Comparison of ENCODE assay signal across 1 cellular context in genomic region chr15:43230640-43231115, GRCh38.
TF ChIP-seq lines count a peak whose summit lies in the region.

No MANE protein-coding gene starts in this region.

TF ChIP-seq in K562, 482 proteins besides CTCF, POLR2A, EP300 and RAD21 (continues in another document):
- TF ChIP-seq ZNF507 (tag; conservative IDR thresholded peaks at IDR 0.05): no peak
- TF ChIP-seq ZKSCAN1 (IDR thresholded peaks at IDR 0.05; ENCODE audit: low read depth, low read length): no peak
- no peak for TF ChIP-seq IRF1 (CRISPR knock-in tag; IDR thresholded peaks at IDR 0.05; ENCODE audit: borderline replicate concordance)
- no peak for TF ChIP-seq ZKSCAN8 (CRISPR knock-in tag; IDR thresholded peaks at IDR 0.05)
- no peak for TF ChIP-seq SFPQ (IDR thresholded peaks at IDR 0.05; ENCODE audit: low read depth, low read length)
- no peak for TF ChIP-seq SMAD3 (CRISPR knock-in tag; conservative IDR thresholded peaks at IDR 0.05)
- no peak for TF ChIP-seq TCF15 (CRISPR knock-in tag; IDR thresholded peaks at IDR 0.05)
- TF ChIP-seq ZNF717 (CRISPR knock-in tag; IDR thresholded peaks at IDR 0.05): no peak
- TF ChIP-seq SMAD4 (CRISPR knock-in tag; conservative IDR thresholded peaks at IDR 0.05): peak; percentile 60; the same call in 1 of the 2 replicates
- TF ChIP-seq, protein P1, sequence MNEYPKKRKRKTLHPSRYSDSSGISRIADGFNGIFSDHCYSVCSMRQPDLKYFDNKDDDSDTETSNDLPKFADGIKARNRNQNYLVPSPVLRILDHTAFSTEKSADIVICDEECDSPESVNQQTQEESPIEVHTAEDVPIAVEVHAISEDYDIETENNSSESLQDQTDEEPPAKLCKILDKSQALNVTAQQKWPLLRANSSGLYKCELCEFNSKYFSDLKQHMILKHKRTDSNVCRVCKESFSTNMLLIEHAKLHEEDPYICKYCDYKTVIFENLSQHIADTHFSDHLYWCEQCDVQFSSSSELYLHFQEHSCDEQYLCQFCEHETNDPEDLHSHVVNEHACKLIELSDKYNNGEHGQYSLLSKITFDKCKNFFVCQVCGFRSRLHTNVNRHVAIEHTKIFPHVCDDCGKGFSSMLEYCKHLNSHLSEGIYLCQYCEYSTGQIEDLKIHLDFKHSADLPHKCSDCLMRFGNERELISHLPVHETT (CRISPR knock-in tag; conservative IDR thresholded peaks at IDR 0.05 in 1 of 2, IDR thresholded peaks at IDR 0.05 in 1 of 2): 0 out of 4 replicates have a peak, but pooled peaks of 1 of the 2 experiments have one; percentile 17
- TF ChIP-seq POLR2B (IDR thresholded peaks at IDR 0.05; ENCODE audit: low read depth, partially characterized antibody): no peak
- TF ChIP-seq ETV5 (CRISPR knock-in tag; IDR thresholded peaks at IDR 0.05; ENCODE audit: low read depth): peak; percentile 60; the same call in 1 of the 2 replicates
- TF ChIP-seq U2AF1 (optimal IDR thresholded peaks at IDR 0.05; ENCODE audit: low read depth, low read length): no peak
- no peak for TF ChIP-seq EWSR1 (IDR thresholded peaks at IDR 0.05; ENCODE audit: borderline replicate concordance, low read depth, partially characterized antibody)
- TF ChIP-seq ZSCAN29 (IDR thresholded peaks at IDR 0.05): no peak
- peak; percentile 54 to 69; a peak in 3 of 4 replicates for TF ChIP-seq NRF1 (conservative IDR thresholded peaks at IDR 0.05 in 1 of 2, IDR thresholded peaks at IDR 0.05 in 1 of 2)
- peak; percentile 35; the same call in 1 of the 2 replicates for TF ChIP-seq MTA3 (IDR thresholded peaks at IDR 0.05; ENCODE audit: borderline replicate concordance)
- TF ChIP-seq ZNF354B (CRISPR knock-in tag; IDR thresholded peaks at IDR 0.05): no peak
- no peak for TF ChIP-seq FOXJ2 (tag; IDR thresholded peaks at IDR 0.05)
- no peak for TF ChIP-seq ZNF445 (CRISPR knock-in tag; IDR thresholded peaks at IDR 0.05; ENCODE audit: low read depth)
- peak; percentile 77 for TF ChIP-seq CEBPG (CRISPR knock-in tag; IDR thresholded peaks at IDR 0.05)
- TF ChIP-seq CEBPG (tag; conservative IDR thresholded peaks at IDR 0.05 in 1 of 2, IDR thresholded peaks at IDR 0.05 in 1 of 2): peak; percentile 50 to 67; a peak in 3 of 4 replicates
- no peak for TF ChIP-seq ZNF431 (CRISPR knock-in tag; IDR thresholded peaks at IDR 0.05)
- peak; percentile 91 for TF ChIP-seq ARID1B (IDR thresholded peaks at IDR 0.05)
- TF ChIP-seq PHF20 (IDR thresholded peaks at IDR 0.05; ENCODE audit: partially characterized antibody): peak; percentile 30
- peak; percentile 34 for TF ChIP-seq TAF9B (IDR thresholded peaks at IDR 0.05; ENCODE audit: partially characterized antibody)
- TF ChIP-seq SIN3B (IDR thresholded peaks at IDR 0.05; ENCODE audit: low read depth): no peak
- no peak for TF ChIP-seq TFAM (CRISPR knock-in tag; conservative IDR thresholded peaks at IDR 0.05)
- TF ChIP-seq BRD4 (IDR thresholded peaks at IDR 0.05): no peak
- peak; percentile 78; the same call in 1 of the 2 replicates for TF ChIP-seq SMARCA5 (IDR thresholded peaks at IDR 0.05)
- no peak for TF ChIP-seq ZNF121 (CRISPR knock-in tag; conservative IDR thresholded peaks at IDR 0.05)
- TF ChIP-seq, protein P2, sequence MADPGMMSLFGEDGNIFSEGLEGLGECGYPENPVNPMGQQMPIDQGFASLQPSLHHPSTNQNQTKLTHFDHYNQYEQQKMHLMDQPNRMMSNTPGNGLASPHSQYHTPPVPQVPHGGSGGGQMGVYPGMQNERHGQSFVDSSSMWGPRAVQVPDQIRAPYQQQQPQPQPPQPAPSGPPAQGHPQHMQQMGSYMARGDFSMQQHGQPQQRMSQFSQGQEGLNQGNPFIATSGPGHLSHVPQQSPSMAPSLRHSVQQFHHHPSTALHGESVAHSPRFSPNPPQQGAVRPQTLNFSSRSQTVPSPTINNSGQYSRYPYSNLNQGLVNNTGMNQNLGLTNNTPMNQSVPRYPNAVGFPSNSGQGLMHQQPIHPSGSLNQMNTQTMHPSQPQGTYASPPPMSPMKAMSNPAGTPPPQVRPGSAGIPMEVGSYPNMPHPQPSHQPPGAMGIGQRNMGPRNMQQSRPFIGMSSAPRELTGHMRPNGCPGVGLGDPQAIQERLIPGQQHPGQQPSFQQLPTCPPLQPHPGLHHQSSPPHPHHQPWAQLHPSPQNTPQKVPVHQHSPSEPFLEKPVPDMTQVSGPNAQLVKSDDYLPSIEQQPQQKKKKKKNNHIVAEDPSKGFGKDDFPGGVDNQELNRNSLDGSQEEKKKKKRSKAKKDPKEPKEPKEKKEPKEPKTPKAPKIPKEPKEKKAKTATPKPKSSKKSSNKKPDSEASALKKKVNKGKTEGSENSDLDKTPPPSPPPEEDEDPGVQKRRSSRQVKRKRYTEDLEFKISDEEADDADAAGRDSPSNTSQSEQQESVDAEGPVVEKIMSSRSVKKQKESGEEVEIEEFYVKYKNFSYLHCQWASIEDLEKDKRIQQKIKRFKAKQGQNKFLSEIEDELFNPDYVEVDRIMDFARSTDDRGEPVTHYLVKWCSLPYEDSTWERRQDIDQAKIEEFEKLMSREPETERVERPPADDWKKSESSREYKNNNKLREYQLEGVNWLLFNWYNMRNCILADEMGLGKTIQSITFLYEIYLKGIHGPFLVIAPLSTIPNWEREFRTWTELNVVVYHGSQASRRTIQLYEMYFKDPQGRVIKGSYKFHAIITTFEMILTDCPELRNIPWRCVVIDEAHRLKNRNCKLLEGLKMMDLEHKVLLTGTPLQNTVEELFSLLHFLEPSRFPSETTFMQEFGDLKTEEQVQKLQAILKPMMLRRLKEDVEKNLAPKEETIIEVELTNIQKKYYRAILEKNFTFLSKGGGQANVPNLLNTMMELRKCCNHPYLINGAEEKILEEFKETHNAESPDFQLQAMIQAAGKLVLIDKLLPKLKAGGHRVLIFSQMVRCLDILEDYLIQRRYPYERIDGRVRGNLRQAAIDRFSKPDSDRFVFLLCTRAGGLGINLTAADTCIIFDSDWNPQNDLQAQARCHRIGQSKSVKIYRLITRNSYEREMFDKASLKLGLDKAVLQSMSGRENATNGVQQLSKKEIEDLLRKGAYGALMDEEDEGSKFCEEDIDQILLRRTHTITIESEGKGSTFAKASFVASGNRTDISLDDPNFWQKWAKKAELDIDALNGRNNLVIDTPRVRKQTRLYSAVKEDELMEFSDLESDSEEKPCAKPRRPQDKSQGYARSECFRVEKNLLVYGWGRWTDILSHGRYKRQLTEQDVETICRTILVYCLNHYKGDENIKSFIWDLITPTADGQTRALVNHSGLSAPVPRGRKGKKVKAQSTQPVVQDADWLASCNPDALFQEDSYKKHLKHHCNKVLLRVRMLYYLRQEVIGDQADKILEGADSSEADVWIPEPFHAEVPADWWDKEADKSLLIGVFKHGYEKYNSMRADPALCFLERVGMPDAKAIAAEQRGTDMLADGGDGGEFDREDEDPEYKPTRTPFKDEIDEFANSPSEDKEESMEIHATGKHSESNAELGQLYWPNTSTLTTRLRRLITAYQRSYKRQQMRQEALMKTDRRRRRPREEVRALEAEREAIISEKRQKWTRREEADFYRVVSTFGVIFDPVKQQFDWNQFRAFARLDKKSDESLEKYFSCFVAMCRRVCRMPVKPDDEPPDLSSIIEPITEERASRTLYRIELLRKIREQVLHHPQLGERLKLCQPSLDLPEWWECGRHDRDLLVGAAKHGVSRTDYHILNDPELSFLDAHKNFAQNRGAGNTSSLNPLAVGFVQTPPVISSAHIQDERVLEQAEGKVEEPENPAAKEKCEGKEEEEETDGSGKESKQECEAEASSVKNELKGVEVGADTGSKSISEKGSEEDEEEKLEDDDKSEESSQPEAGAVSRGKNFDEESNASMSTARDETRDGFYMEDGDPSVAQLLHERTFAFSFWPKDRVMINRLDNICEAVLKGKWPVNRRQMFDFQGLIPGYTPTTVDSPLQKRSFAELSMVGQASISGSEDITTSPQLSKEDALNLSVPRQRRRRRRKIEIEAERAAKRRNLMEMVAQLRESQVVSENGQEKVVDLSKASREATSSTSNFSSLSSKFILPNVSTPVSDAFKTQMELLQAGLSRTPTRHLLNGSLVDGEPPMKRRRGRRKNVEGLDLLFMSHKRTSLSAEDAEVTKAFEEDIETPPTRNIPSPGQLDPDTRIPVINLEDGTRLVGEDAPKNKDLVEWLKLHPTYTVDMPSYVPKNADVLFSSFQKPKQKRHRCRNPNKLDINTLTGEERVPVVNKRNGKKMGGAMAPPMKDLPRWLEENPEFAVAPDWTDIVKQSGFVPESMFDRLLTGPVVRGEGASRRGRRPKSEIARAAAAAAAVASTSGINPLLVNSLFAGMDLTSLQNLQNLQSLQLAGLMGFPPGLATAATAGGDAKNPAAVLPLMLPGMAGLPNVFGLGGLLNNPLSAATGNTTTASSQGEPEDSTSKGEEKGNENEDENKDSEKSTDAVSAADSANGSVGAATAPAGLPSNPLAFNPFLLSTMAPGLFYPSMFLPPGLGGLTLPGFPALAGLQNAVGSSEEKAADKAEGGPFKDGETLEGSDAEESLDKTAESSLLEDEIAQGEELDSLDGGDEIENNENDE (IDR thresholded peaks at IDR 0.05; ENCODE audit: low read depth, low read length): no peak
- TF ChIP-seq ZNF57 (CRISPR knock-in tag; IDR thresholded peaks at IDR 0.05): no peak
- TF ChIP-seq ZBTB26 (CRISPR knock-in tag; IDR thresholded peaks at IDR 0.05): no peak
